ENCODE assay signal across 15 cellular contexts in the genomic region with DNA sequence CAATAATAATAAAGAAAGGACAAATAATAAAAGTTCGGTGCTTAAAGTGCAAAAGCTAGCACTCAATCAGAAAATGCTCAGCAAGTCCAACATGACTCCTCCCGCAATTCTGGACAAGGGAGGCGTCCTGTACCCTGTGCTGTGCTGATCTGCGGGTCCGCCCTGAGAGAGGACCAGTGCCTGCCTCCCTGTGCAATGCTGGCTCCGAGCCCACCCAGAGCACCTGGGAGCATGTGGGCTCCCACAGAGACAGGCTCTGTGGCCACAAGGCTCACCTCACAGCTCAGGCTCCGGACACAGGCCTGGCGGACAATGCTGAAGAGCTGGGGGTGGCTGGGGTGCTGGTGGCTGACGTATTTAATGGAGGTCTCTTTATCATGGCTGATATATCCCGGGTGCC. TPM values are rescaled to one million over a fixed set of nuclear protein-coding genes. Genes with fewer than 3 reads are reported as not detected.
A peak's percentile ranks its signal among the peaks of the same experiment; 100 is the strongest.
DNase-seq lines count a peak whose midpoint lies in the region; ATAC-seq and TF ChIP-seq lines count a peak whose summit lies in the region.
"Had no signal": no experiment of that assay in that cellular context is flagged by ENCODE, and none has a peak within 500 bp of the region (broad histone marks: within the 10 kb centered on the region; RNA-seq: fewer than 3 reads in every experiment).

No MANE protein-coding gene starts in this region.

- DNase-seq in G401 (ENCODE audit: low spot score) (peak; percentile 59), cerebellar cortex (ENCODE audit: low spot score) (peak; percentile 51), osteoblast (ENCODE audit: insufficient read length, low spot score, missing footprints) (peak; percentile 11), erythroblast (lab: John Stamatoyannopoulos, UW) (no peak)
- DNase-seq: CD4-positive, alpha-beta memory T cell; DMS153; DMS79; GF-D8; GOT3 had no signal

- no peaks in the 10 kb centered on the region for H3K9me3 ChIP-seq in osteoblast (ENCODE audit: low read depth, low read length)
- H3K9me3 ChIP-seq: HAP-1 had no signal

- H3K27ac ChIP-seq in osteoblast (ENCODE audit: low read depth, low read length) = no peak overlapping the region
- H3K27ac ChIP-seq: HL-60 had no signal

- TF ChIP-seq CTCF in osteoblast (IDR thresholded peaks at IDR 0.05; ENCODE audit: extremely low read depth, low read depth, low read length) = no peak

- ATAC-seq in HG03469 (IDR thresholded peaks at IDR 0.05; ENCODE audit: unreplicated experiment) (no peak), GM21381 (IDR thresholded peaks at IDR 0.05; ENCODE audit: unreplicated experiment) (no peak)
- ATAC-seq: K562 had no signal

- H3K27me3 ChIP-seq in osteoblast (ENCODE audit: insufficient read depth, low read length) = no peaks in the 10 kb centered on the region

- no peaks in the 10 kb centered on the region for H3K4me1 ChIP-seq in osteoblast (ENCODE audit: insufficient read depth, low read length)
- H3K4me1 ChIP-seq: HAP-1 had no signal

- no peak for TF ChIP-seq POLR2A in erythroblast (IDR thresholded peaks at IDR 0.05; ENCODE audit: low read length)

- peaks cover 85% of the 10 kb centered on the region for H3K36me3 ChIP-seq in osteoblast (ENCODE audit: insufficient read depth, low read length)

- peaks cover 15% of the 10 kb centered on the region for H4K20me1 ChIP-seq in osteoblast (ENCODE audit: insufficient read depth, low read length)

- H3K4me2 ChIP-seq in osteoblast (ENCODE audit: insufficient read depth, low read length) = no peak overlapping the region

- H2AFZ ChIP-seq in osteoblast (ENCODE audit: low read length) = no peak overlapping the region

- peaks cover 85% of the 10 kb centered on the region for H3K79me2 ChIP-seq in osteoblast (ENCODE audit: insufficient read depth, low read length)

- in situ Hi-C loops in G401 (cut with HindIII; ENCODE audit: low sequenced_read_pairs) = no loop called here

- H3K4me3 ChIP-seq in osteoblast (ENCODE audit: insufficient read depth, low read length) = no peak overlapping the region
- H3K4me3 ChIP-seq: HAP-1, K562 had no signal

RNA-seq across cellular contexts. Expression of a gene that starts 11.1 kb away (rescaled TPM):
- total RNA-seq in G401 (2014; rRNA removed; shearing (Covaris generic)) = 66.2 and 75.3 TPM in 2 replicates
- total RNA-seq in osteoblast = 104 and 174 TPM in 2 replicates

RNA-seq across cellular contexts. Expression of a gene that starts 19.8 kb away (rescaled TPM):
- total RNA-seq in G401 (2014; rRNA removed; shearing (Covaris generic)) = 12.4 and 16.2 TPM in 2 replicates
- total RNA-seq in osteoblast = 1.4 and 2.7 TPM in 2 replicates
- total RNA-seq: HT1080 had no signal

RNA-seq across cellular contexts. Expression of a gene that starts 55.1 kb away (rescaled TPM):
- 162 and 165 TPM in 2 replicates for total RNA-seq in G401 (2014; rRNA removed; shearing (Covaris generic))
- total RNA-seq in osteoblast = 76.0 and 78.5 TPM in 2 replicates

Comparison
In these comparisons a context has a peak if more than half of its experiments do, and no peak if none do; other contexts are left out.
1. DNase-seq: peak in G401 (single experiment), cerebellar cortex (single experiment) and osteoblast (single experiment); none in erythroblast (0 of 2).